Comparison of ENCODE assay signal across 8 cellular contexts in the genomic region with DNA sequence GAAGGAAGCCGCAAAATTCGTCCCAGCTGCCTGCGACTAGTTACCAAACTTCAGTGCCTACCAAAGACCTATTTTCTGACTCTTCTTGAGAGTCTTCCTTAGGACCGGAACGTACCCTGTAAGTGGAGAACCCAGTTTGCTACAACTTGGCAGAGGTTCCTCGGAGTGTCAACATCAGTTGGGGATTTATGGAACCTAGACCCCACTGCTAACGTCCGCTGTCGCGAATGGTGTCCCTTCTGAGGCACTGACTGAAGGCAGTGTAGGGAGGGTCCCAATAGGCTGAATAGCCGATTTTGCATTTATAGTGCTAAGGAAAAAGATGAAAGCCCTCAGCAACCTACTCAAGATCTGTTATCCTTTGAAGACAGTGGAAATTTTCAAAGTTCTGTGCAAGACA. TPM values are rescaled to one million over a fixed set of nuclear protein-coding genes. Genes with fewer than 3 reads are reported as not detected.
DNase-seq lines count a peak whose midpoint lies in the region; ATAC-seq and TF ChIP-seq lines count a peak whose summit lies in the region.

No MANE protein-coding gene starts in this region.

- H3K4me1 ChIP-seq in heart left ventricle = peaks cover 0 to 41% (median 12%) of the 10 kb centered on the region in 12 donors
- peaks cover 2% of the 10 kb centered on the region for H3K4me1 ChIP-seq in mesendoderm (ENCODE audit: control insufficient read depth, low read depth, low read length)
- H3K4me1 ChIP-seq in uterus = no peaks in the 10 kb centered on the region

- WGBS in heart left ventricle, 4 donors = 7 to 15% (median 10%) methylated on average over 11 of the region's 11 CpGs
- WGBS in mesendoderm (ENCODE audit: extremely low coverage, insufficient coverage, low lambda C conversion rate) = no CpG with 5 or more reads among the region's 11 CpGs

- no peak for TF ChIP-seq POLR2A in heart left ventricle (IDR thresholded peaks at IDR 0.05)
- no peak for TF ChIP-seq POLR2A in uterus (IDR thresholded peaks at IDR 0.05)

- H3K9me3 ChIP-seq in heart left ventricle = no peaks in the 10 kb centered on the region
- no peaks in the 10 kb centered on the region for H3K9me3 ChIP-seq in uterus

- H3K4me2 ChIP-seq in mesendoderm (ENCODE audit: low read length) = peak overlapping the region; percentile 21

- intact Hi-C loops in heart left ventricle (cut with DNase I) (loop anchor here in 4 of 10 donors (2.0 to 10.0 kb wide), 5 partner anchors 70 to 103 kb away; no protein-coding TSS in a partner anchor), cardiac septum (cut with DNase I) (loop anchor here (5.0 kb wide), 1 partner anchor 95 kb away; no protein-coding TSS in a partner anchor), uterus (cut with DNase I; ENCODE audit: low total_unique reads) (no loop called here)

- peaks cover 3% of the 10 kb centered on the region for H3K79me1 ChIP-seq in mesendoderm (ENCODE audit: low read length)

- no peak overlapping the region for H2BK5ac ChIP-seq in mesendoderm (ENCODE audit: low read length)

- no peak for DNase-seq in heart left ventricle
- no peak for DNase-seq in cardiac septum (ENCODE audit: low spot score)
- DNase-seq in astrocyte of the cerebellum (ENCODE audit: low read depth) = no peak
- DNase-seq in mesendoderm = no peak
- DNase-seq in uterus = peak in 1 of 2 donors; percentile 22
- DNase-seq in globus pallidus (ENCODE audit: low spot score) = no peak

- H3K18ac ChIP-seq in mesendoderm (ENCODE audit: low read length) = peak overlapping the region; percentile 69

- peak overlapping the region in 11 of 12 donors; percentile 64 to 98 (median 93) for H3K4me3 ChIP-seq in heart left ventricle
- peak overlapping the region; percentile 42 for H3K4me3 ChIP-seq in astrocyte of the cerebellum (ENCODE audit: low read depth, low read length)
- H3K4me3 ChIP-seq in mesendoderm (ENCODE audit: low read length) = peak overlapping the region; percentile 12
- peak overlapping the region; percentile 16 to 76 for H3K4me3 ChIP-seq in uterus

- H3K36me3 ChIP-seq in heart left ventricle = no peaks in the 10 kb centered on the region
- no peaks in the 10 kb centered on the region for H3K36me3 ChIP-seq in mesendoderm (ENCODE audit: control insufficient read depth, insufficient read depth, low read length)
- no peaks in the 10 kb centered on the region for H3K36me3 ChIP-seq in uterus

- no peak overlapping the region for H2AK5ac ChIP-seq in mesendoderm (ENCODE audit: low read length)

- H3K79me2 ChIP-seq in mesendoderm (ENCODE audit: control insufficient read depth, insufficient read depth, low read length) = peaks cover 13% of the 10 kb centered on the region

- H2BK120ac ChIP-seq in mesendoderm (ENCODE audit: low read depth, low read length) = no peak overlapping the region

- no peak overlapping the region for H4K5ac ChIP-seq in mesendoderm (ENCODE audit: low read length)

- H3K27me3 ChIP-seq in heart left ventricle (no peaks in the 10 kb centered on the region), mesendoderm (ENCODE audit: insufficient read depth, low read length, poor library complexity) (no peaks in the 10 kb centered on the region), uterus (no peaks in the 10 kb centered on the region)

- H2BK15ac ChIP-seq in mesendoderm (replicated peaks; ENCODE audit: low read depth) = no peak overlapping the region

- in situ Hi-C loops in astrocyte of the cerebellum (cut with HindIII; ENCODE audit: low sequenced_read_pairs) = no loop called here

- H3K4ac ChIP-seq in mesendoderm (ENCODE audit: low read depth, low read length) = no peak overlapping the region

- H3K9ac ChIP-seq in mesendoderm (ENCODE audit: low read length) = peak overlapping the region; percentile 45

- H3K23ac ChIP-seq in mesendoderm (ENCODE audit: low read length) = no peak overlapping the region

- H4K8ac ChIP-seq in mesendoderm (ENCODE audit: low read depth, low read length) = no peak overlapping the region

- ATAC-seq in heart left ventricle = no peak
- no peak for ATAC-seq in GM18907 (IDR thresholded peaks at IDR 0.05; ENCODE audit: unreplicated experiment)
- no peak for ATAC-seq in HG03097 (IDR thresholded peaks at IDR 0.05; ENCODE audit: low FRiP score, unreplicated experiment)

- peak overlapping the region; percentile 72 for H3K56ac ChIP-seq in mesendoderm (ENCODE audit: low read length)

- peak overlapping the region in 10 of 12 donors; percentile 11 to 79 (median 52) for H3K27ac ChIP-seq in heart left ventricle
- H3K27ac ChIP-seq in mesendoderm (ENCODE audit: low read depth, low read length) = no peak overlapping the region
- H3K27ac ChIP-seq in uterus = peak overlapping the region; percentile 73 to 77

- TF ChIP-seq CTCF in heart left ventricle (IDR thresholded peaks at IDR 0.05) (no peak), astrocyte of the cerebellum (IDR thresholded peaks at IDR 0.05; ENCODE audit: low read depth, low read length, missing control alignments) (no peak), uterus (IDR thresholded peaks at IDR 0.05) (no peak)

RNA-seq across cellular contexts. Expression of a gene that starts 0.6 kb away (rescaled TPM):
- total RNA-seq in heart left ventricle (10 to 100 TPM in 2 of 9 donors, 1 to 10 TPM in 7; 3.3 to 24.4 (median 5.3) TPM), cardiac septum (4.0 TPM), uterus (10 to 100 TPM in 3 of 4 donors, 1 to 10 TPM in 1; 7.2 to 28.2 (median 26.8) TPM)
- polyA plus RNA-seq in heart left ventricle = 1 to 10 TPM; 1.4 to 2.6 TPM
- polyA plus RNA-seq in mesendoderm (2013, experiment 1 of 2) = 5.2 TPM
- polyA plus RNA-seq in mesendoderm (2013, experiment 2 of 2) = 5.8 TPM

Comparison
In these comparisons a context has a peak if more than half of its experiments do, and no peak if none do; other contexts are left out.
1. H3K4me3 ChIP-seq: peak in every context shown above with its lines; median percentile 93 in heart left ventricle; 46 in uterus; 42 in astrocyte of the cerebellum; 12 in mesendoderm.